In genomic region chr6:80214436-80215022, GRCh38 we compare ENCODE assay signal across 7 cellular contexts.
DNase-seq lines count a peak whose midpoint lies in the region; ATAC-seq and TF ChIP-seq lines count a peak whose summit lies in the region.

No MANE protein-coding gene starts in this region.

- no peaks in the 10 kb centered on the region for H3K27me3 Mint-ChIP-seq in stimulated activated memory B cell treated with anti-CD40 and anti-IgM and Interleukin-4, amounts not matched to agents 10 μg/mL and 1 μg/mL and 100 μg/mL, for 72 hours

- ATAC-seq in GM21515 (IDR thresholded peaks at IDR 0.05; ENCODE audit: unreplicated experiment) = peak; percentile 84
- ATAC-seq in HG03565 (IDR thresholded peaks at IDR 0.05; ENCODE audit: unreplicated experiment) = peak; percentile 84
- peak; percentile 61 for ATAC-seq in stimulated activated memory B cell treated with anti-CD40 and anti-IgM and Interleukin-4, amounts not matched to agents 10 μg/mL and 1 μg/mL and 100 μg/mL, for 72 hours

- H3K4me3 Mint-ChIP-seq in stimulated activated memory B cell treated with anti-CD40 and anti-IgM and Interleukin-4, amounts not matched to agents 10 μg/mL and 1 μg/mL and 100 μg/mL, for 72 hours = no peak overlapping the region

- DNase-seq in GM06990 (ENCODE audit: extremely low read depth, insufficient read length) (no peak), NCI-H748 treated with DMSO at 0.1 percent for 48 hours (lab: John Stamatoyannopoulos, UW) (peak; percentile 47), astrocyte of the cerebellum (ENCODE audit: low read depth) (peak; percentile 53), iPS-NIHi11 (ENCODE audit: low spot score) (peak; percentile 58)

- no peaks in the 10 kb centered on the region for H3K9me3 Mint-ChIP-seq in stimulated activated memory B cell treated with anti-CD40 and anti-IgM and Interleukin-4, amounts not matched to agents 10 μg/mL and 1 μg/mL and 100 μg/mL, for 72 hours

- TF ChIP-seq CTCF in GM06990 (IDR thresholded peaks at IDR 0.05; ENCODE audit: insufficient read depth, low read length, poor library complexity, severe bottlenecking) (peak; percentile 70), astrocyte of the cerebellum (IDR thresholded peaks at IDR 0.05; ENCODE audit: low read depth, low read length, missing control alignments) (peak; percentile 85)

- in situ Hi-C loops in astrocyte of the cerebellum (cut with HindIII; ENCODE audit: low sequenced_read_pairs) = no loop called here

- H3K4me3 ChIP-seq in GM06990 (replicated peaks; ENCODE audit: low read depth, low read length) (no peak overlapping the region), astrocyte of the cerebellum (ENCODE audit: low read depth, low read length) (no peak overlapping the region)

- H3K36me3 Mint-ChIP-seq in stimulated activated memory B cell treated with anti-CD40 and anti-IgM and Interleukin-4, amounts not matched to agents 10 μg/mL and 1 μg/mL and 100 μg/mL, for 72 hours = peaks cover 5% of the 10 kb centered on the region

- H3K27me3 ChIP-seq in GM06990 (replicated peaks; ENCODE audit: control insufficient read depth, insufficient read depth, low read length) = no peaks in the 10 kb centered on the region

- no peaks in the 10 kb centered on the region for H3K36me3 ChIP-seq in GM06990 (ENCODE audit: control insufficient read depth, insufficient read depth, low read length)

- H3K27ac Mint-ChIP-seq in stimulated activated memory B cell treated with anti-CD40 and anti-IgM and Interleukin-4, amounts not matched to agents 10 μg/mL and 1 μg/mL and 100 μg/mL, for 72 hours = no peak overlapping the region

- H3K4me1 Mint-ChIP-seq in stimulated activated memory B cell treated with anti-CD40 and anti-IgM and Interleukin-4, amounts not matched to agents 10 μg/mL and 1 μg/mL and 100 μg/mL, for 72 hours = peaks cover 7% of the 10 kb centered on the region
